10 cellular contexts compared by ENCODE assay signal in the genomic region with DNA sequence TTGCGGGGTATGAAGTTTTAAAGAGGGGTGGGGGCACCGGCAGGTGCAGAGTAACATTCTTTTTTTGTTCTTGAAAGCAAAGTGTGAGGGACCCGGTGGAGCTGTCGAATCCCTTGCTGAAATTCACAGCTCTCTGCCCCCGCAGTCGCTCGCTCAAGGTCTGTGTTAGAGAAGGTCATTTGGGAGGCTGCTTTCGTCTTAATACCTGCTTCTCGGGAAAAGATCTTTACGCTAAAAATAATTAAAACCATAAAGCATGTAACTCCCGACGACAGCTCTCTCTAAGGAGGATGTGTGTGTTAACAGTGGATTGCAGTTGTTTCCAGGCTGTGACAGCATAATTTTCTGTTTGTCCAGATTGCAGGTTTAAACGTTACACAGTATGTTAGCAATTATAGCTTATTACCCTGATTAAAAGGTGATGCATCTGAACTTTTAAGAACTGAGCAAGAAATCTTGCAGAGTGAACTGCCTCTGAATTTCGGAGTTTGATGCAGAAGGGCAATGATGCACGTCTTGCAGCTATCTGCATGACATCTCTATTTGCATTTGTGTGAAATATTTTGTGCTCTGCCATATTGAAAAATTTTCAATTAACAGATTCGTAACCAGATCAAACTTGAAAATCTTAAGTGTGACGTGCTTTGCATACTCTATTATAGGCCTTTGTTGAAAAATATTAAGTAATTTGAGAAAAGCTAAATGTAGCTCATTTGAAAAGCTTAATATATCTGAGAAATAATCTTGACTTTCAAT. TPM values are rescaled to one million over a fixed set of nuclear protein-coding genes. Genes with fewer than 3 reads are reported as not detected.
DNase-seq lines count a peak whose midpoint lies in the region; ATAC-seq and TF ChIP-seq lines count a peak whose summit lies in the region.
"Had no signal": no experiment of that assay in that cellular context is flagged by ENCODE, and none has a peak within 500 bp of the region (broad histone marks: within the 10 kb centered on the region; RNA-seq: fewer than 3 reads in every experiment).

No MANE protein-coding gene starts in this region.

- no peaks in the 10 kb centered on the region for H3K36me3 Mint-ChIP-seq in CD4-positive, alpha-beta memory T cell
- H3K36me3 Mint-ChIP-seq in chondrocyte (ENCODE audit: low read depth) (no peaks in the 10 kb centered on the region), nephron progenitor cell (ENCODE audit: low read depth) (no peaks in the 10 kb centered on the region)

- intact Hi-C loops in CD4-positive, alpha-beta memory T cell (cut with micrococcal nuclease) = no loop called here

- no peak for TF ChIP-seq CTCF in chondrocyte (IDR thresholded peaks at IDR 0.05)
- no peak for TF ChIP-seq CTCF in nephron progenitor cell (IDR thresholded peaks at IDR 0.05)

- peak overlapping the region; percentile 52 to 81 (median 70) for H3K4me3 Mint-ChIP-seq in CD4-positive, alpha-beta memory T cell
- H3K4me3 Mint-ChIP-seq in chondrocyte (ENCODE audit: unreplicated experiment) (peak overlapping the region; percentile 70), nephron progenitor cell (peak overlapping the region; percentile 88)

- H3K27ac Mint-ChIP-seq in CD4-positive, alpha-beta memory T cell = no peak overlapping the region
- H3K27ac Mint-ChIP-seq in chondrocyte (ENCODE audit: unreplicated experiment) (no peak overlapping the region), nephron progenitor cell (no peak overlapping the region)

- H3K4me1 Mint-ChIP-seq in CD4-positive, alpha-beta memory T cell = peaks cover 0 to 8% (median 6%) of the 10 kb centered on the region in 4 donors
- H3K4me1 Mint-ChIP-seq in chondrocyte (ENCODE audit: low read depth) (peaks cover 11% of the 10 kb centered on the region), nephron progenitor cell (peaks cover 8% of the 10 kb centered on the region)

- CTCF ChIA-PET in CD4-positive, alpha-beta memory T cell (lab: Charles Lee; ENCODE audit: partially characterized antibody) = no interaction called here

- no peaks in the 10 kb centered on the region for H3K9me3 Mint-ChIP-seq in CD4-positive, alpha-beta memory T cell
- H3K9me3 Mint-ChIP-seq in chondrocyte (ENCODE audit: low read depth) = no peaks in the 10 kb centered on the region
- no peaks in the 10 kb centered on the region for H3K9me3 Mint-ChIP-seq in nephron progenitor cell

- ATAC-seq in HG03135 (IDR thresholded peaks at IDR 0.05; ENCODE audit: unreplicated experiment) (no peak), GM21576 (IDR thresholded peaks at IDR 0.05; ENCODE audit: unreplicated experiment) (no peak), GM18517 (IDR thresholded peaks at IDR 0.05; ENCODE audit: unreplicated experiment) (no peak)
- ATAC-seq: K562 had no signal

- no peak overlapping the region for H3K9ac ChIP-seq in HUES64 (ENCODE audit: low read depth, low read length)

- DNase-seq in CD4-positive, alpha-beta memory T cell = no peak
- DNase-seq in chondrocyte (ENCODE audit: low spot score) (no peak), nephron progenitor cell (peak; percentile 14), HCEC 1CT (no peak)
- DNase-seq: activated CD4-positive, alpha-beta T cell treated with anti-CD3 and anti-CD28 coated beads for 48 hours had no signal

- peaks cover 5% of the 10 kb centered on the region for H3K4me1 ChIP-seq in CD4-positive, alpha-beta memory T cell (ENCODE audit: insufficient read depth, low read length)
- peaks cover 4% of the 10 kb centered on the region; the same call in 1 of the 2 replicates for H3K4me1 ChIP-seq in HUES64 (ENCODE audit: insufficient read depth, low read length)

- H3K4me3 ChIP-seq in CD4-positive, alpha-beta memory T cell (ENCODE audit: low read length in 2 of 2) = no peak overlapping the region
- peak overlapping the region; percentile 65 for H3K4me3 ChIP-seq in HUES64 (ENCODE audit: low read length)
- H3K4me3 ChIP-seq: K562 had no signal

- WGBS in HUES64 = 28% methylated on average over 17 of the region's 17 CpGs

- H3K27me3 ChIP-seq in CD4-positive, alpha-beta memory T cell (ENCODE audit: insufficient read depth, low read length) = peaks cover 15% of the 10 kb centered on the region
- H3K27me3 ChIP-seq in HUES64 (ENCODE audit: insufficient read depth, low read length) = peaks cover 45% of the 10 kb centered on the region

- no peak overlapping the region for H3K27ac ChIP-seq in CD4-positive, alpha-beta memory T cell (ENCODE audit: low read depth, low read length)
- H3K27ac ChIP-seq in HUES64 (ENCODE audit: low read depth, low read length) = no peak overlapping the region

- H3K36me3 ChIP-seq in CD4-positive, alpha-beta memory T cell (ENCODE audit: insufficient read depth, low read length) = no peaks in the 10 kb centered on the region
- H3K36me3 ChIP-seq in HUES64 (ENCODE audit: insufficient read depth, low read length) = no peaks in the 10 kb centered on the region

- POLR2A ChIA-PET in CD4-positive, alpha-beta memory T cell (lab: Charles Lee; ENCODE audit: partially characterized antibody) = no interaction called here

- H3K27me3 Mint-ChIP-seq in CD4-positive, alpha-beta memory T cell = peaks cover 37 to 42% of the 10 kb centered on the region in 2 donors
- peaks cover 4% of the 10 kb centered on the region for H3K27me3 Mint-ChIP-seq in chondrocyte (ENCODE audit: low read depth)
- peaks cover 61% of the 10 kb centered on the region for H3K27me3 Mint-ChIP-seq in nephron progenitor cell (ENCODE audit: low read depth, poor library complexity)

- no peaks in the 10 kb centered on the region for H3K9me3 ChIP-seq in CD4-positive, alpha-beta memory T cell (ENCODE audit: control insufficient read depth in 1 of 2, low read length in 2 of 2)
- no peaks in the 10 kb centered on the region for H3K9me3 ChIP-seq in HUES64 (ENCODE audit: insufficient read depth, low read depth, low read length)

RNA-seq across cellular contexts. Expression of a gene that starts 1.0 kb away (rescaled TPM):
- total RNA-seq in CD4-positive, alpha-beta memory T cell = not detected
- not detected for polyA plus RNA-seq in CD4-positive, alpha-beta memory T cell
- polyA plus RNA-seq in HUES64 (2013, experiment 1 of 2) = 1.2 TPM
- 1.5 TPM for polyA plus RNA-seq in HUES64 (2013, experiment 2 of 2)
- 0.54 to 2.3 TPM (median 0.57 TPM) in 3 replicates for total RNA-seq in chondrocyte
